In the genomic region with DNA sequence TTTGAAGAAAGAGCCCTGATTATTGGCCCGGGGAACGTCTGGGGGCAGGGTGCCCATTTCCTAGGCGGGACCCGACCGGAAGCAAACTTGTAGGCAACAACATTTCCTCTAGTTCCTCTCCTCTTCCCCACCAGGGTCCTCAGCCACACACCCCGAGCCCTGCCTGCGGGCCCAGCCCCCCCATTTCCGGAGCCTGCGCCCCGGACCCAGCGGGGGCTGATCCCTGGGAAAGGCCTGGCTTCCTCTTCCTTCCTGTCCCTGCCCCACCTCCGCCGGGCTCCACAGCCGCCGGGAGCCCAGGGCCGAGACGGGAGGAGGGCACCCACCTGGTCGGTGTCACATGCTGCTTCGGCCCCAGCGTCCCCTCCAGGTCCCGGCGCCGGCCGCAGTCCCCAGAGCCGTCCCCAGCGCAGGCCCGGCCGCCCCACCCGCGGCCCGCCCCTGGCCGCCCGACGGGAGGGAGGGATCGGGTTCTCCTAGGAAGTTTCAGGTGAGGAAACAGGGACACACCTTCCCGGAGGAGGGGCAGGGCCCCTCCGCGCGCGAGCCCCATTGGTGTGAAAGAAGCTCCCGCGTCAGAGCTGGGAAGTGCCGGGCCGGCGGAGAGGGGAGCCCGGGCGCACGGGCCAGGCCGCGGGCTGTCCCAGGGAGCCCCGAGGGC, we compare ENCODE assay signal across 8 cellular contexts. TPM values are rescaled to one million over a fixed set of nuclear protein-coding genes. Genes with fewer than 3 reads are reported as not detected.
DNase-seq lines count a peak whose midpoint lies in the region; ATAC-seq and TF ChIP-seq lines count a peak whose summit lies in the region.
"Not testable (repeated sequence)": the region's sequence is repeated elsewhere in the genome, so short reads cannot be mapped to it uniquely, and the experiment has no call there.

ARHGEF35 (minus strand) TSS at position 622 of the 661 bp plus-strand sequence. CDS start 7,450 bp downstream, outside the sequence.

- intact Hi-C loops in activated CD8-positive, alpha-beta T cell treated with anti-CD3 and anti-CD28 coated beads for 36 hours (cut with micrococcal nuclease); colonic mucosa (cut with DNase I); lower lobe of right lung (cut with DNase I): not testable (repeated sequence)

- POLR2A ChIA-PET in activated CD8-positive, alpha-beta T cell treated with anti-CD3 and anti-CD28 coated beads for 36 hours (lab: Charles Lee): not testable (repeated sequence)

- not testable (repeated sequence) for H3K36me3 ChIP-seq in colonic mucosa, lower lobe of right lung

- H3K9me3 ChIP-seq in colonic mucosa, lower lobe of right lung: not testable (repeated sequence)

- ATAC-seq in GM18511 (IDR thresholded peaks at IDR 0.05; ENCODE audit: unreplicated experiment) (peak; percentile 76), GM21381 (IDR thresholded peaks at IDR 0.05; ENCODE audit: unreplicated experiment) (peak; percentile 68), HG02870 (IDR thresholded peaks at IDR 0.05; ENCODE audit: unreplicated experiment) (peak; percentile 67), HG03457 (IDR thresholded peaks at IDR 0.05; ENCODE audit: unreplicated experiment) (peak; percentile 61), lower lobe of right lung (peak; percentile 96 to 97)
- ATAC-seq in activated CD8-positive, alpha-beta T cell treated with anti-CD3 and anti-CD28 coated beads for 36 hours: peak; percentile 70
- ATAC-seq in stimulated activated naive CD8-positive, alpha-beta T cell treated with anti-CD3 and anti-CD28 coated beads, Interleukin-15, Interleukin-2, amounts not matched to agents 100 U/mL and 50 U/mL, for 24 hours: peak; percentile 68

- not testable (repeated sequence) for H3K9me3 Mint-ChIP-seq in activated CD8-positive, alpha-beta T cell treated with anti-CD3 and anti-CD28 coated beads for 36 hours

- H3K9ac ChIP-seq in colonic mucosa (ENCODE audit: low read depth in 2 of 2, low read length in 2 of 2): not testable (repeated sequence)

- not testable (repeated sequence) for H3K4me1 ChIP-seq in colonic mucosa, lower lobe of right lung

- CTCF ChIA-PET in activated CD8-positive, alpha-beta T cell treated with anti-CD3 and anti-CD28 coated beads for 36 hours (lab: Charles Lee): not testable (repeated sequence)

- not testable (repeated sequence) for H3K27me3 Mint-ChIP-seq in activated CD8-positive, alpha-beta T cell treated with anti-CD3 and anti-CD28 coated beads for 36 hours

- H3K4me3 Mint-ChIP-seq in activated CD8-positive, alpha-beta T cell treated with anti-CD3 and anti-CD28 coated beads for 36 hours: peak within 1 kb of the TSS; percentile 34

- not testable (repeated sequence) for H3K27ac ChIP-seq in colonic mucosa, lower lobe of right lung

- H3K4me3 ChIP-seq in colonic mucosa, lower lobe of right lung: not testable (repeated sequence)

- not testable (repeated sequence) for DNase-seq in activated CD8-positive, alpha-beta T cell treated with anti-CD3 and anti-CD28 coated beads for 36 hours; colonic mucosa; lower lobe of right lung; stimulated activated naive CD8-positive, alpha-beta T cell treated with anti-CD3 and anti-CD28 coated beads, Interleukin-15, Interleukin-2, amounts not matched to agents 100 U/mL and 50 U/mL, for 24 hours

- H3K27ac Mint-ChIP-seq in activated CD8-positive, alpha-beta T cell treated with anti-CD3 and anti-CD28 coated beads for 36 hours: not testable (repeated sequence)

- not testable (repeated sequence) for TF ChIP-seq CTCF in activated CD8-positive, alpha-beta T cell treated with anti-CD3 and anti-CD28 coated beads for 36 hours (IDR thresholded peaks at IDR 0.05); colonic mucosa (IDR thresholded peaks at IDR 0.05); lower lobe of right lung (IDR thresholded peaks at IDR 0.05)

- H3K27me3 ChIP-seq in colonic mucosa; lower lobe of right lung (ENCODE audit: low read depth): not testable (repeated sequence)

- H3K36me3 Mint-ChIP-seq in activated CD8-positive, alpha-beta T cell treated with anti-CD3 and anti-CD28 coated beads for 36 hours (ENCODE audit: low read depth): not testable (repeated sequence)

- H3K4me1 Mint-ChIP-seq in activated CD8-positive, alpha-beta T cell treated with anti-CD3 and anti-CD28 coated beads for 36 hours (ENCODE audit: low read depth): not testable (repeated sequence)

RNA-seq across cellular contexts. Expression of gene ARHGEF35, which starts in this region (rescaled TPM):
- total RNA-seq in activated CD8-positive, alpha-beta T cell treated with anti-CD3 and anti-CD28 coated beads for 36 hours: 1 to 10 TPM; 2.3 to 2.8 TPM
- 10 to 100 TPM; 14.0 to 57.0 TPM for total RNA-seq in colonic mucosa
- total RNA-seq in lower lobe of right lung: 10.3 TPM
